11 cellular contexts compared by ENCODE assay signal in the genomic region with DNA sequence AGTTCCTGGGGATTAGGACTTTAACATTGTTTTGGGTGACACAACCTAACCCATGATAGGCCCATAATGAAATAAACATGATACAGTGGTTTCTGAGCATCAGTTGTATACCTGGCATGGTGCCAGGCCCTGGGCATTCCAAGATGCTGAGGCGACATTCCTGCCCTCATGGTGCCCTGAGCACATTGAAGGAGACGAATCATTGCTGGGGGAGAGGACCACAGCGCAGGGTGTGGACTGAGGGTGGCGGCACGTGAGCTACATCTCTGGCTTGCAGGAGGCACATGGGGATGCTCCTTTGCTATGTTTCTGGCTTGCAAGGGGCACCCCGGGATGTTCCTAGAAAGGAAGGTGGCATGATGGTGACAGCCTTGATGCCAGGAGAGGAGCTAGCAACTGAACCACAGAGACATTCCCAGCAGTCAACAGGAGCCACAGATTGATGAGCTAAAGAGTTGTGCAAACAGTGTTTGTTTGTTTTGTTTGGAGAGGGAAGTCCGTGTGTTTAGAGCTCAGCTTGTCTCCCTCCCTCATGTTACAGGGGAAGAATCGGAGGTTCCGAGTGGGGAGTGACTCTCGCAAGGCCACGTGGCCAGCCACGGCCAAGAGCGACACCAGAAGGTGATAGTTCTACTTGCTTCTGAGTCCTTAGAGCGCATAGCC.
DNase-seq lines count a peak whose midpoint lies in the region; ATAC-seq and TF ChIP-seq lines count a peak whose summit lies in the region.
"Had no signal": no experiment of that assay in that cellular context is flagged by ENCODE, and none has a peak within 500 bp of the region (broad histone marks: within the 10 kb centered on the region; RNA-seq: fewer than 3 reads in every experiment).

No MANE protein-coding gene starts in this region.

- peaks cover 0 to 29% (median 7%) of the 10 kb centered on the region in 7 donors for H3K4me1 Mint-ChIP-seq in naive thymus-derived CD4-positive, alpha-beta T cell
- peaks cover 38% of the 10 kb centered on the region for H3K4me1 Mint-ChIP-seq in neural progenitor cell

- H3K9ac ChIP-seq in endocrine pancreas (ENCODE audit: control insufficient read depth, insufficient read depth, low read length): no peak overlapping the region
- H3K9ac ChIP-seq in neural progenitor cell: no peak overlapping the region

- H3K79me2 ChIP-seq in neural progenitor cell (ENCODE audit: low read depth): no peaks in the 10 kb centered on the region

- H3K4me3 ChIP-seq in endocrine pancreas (ENCODE audit: control insufficient read depth, insufficient read depth, low read length): peak overlapping the region; percentile 32
- H3K4me3 ChIP-seq in naive thymus-derived CD4-positive, alpha-beta T cell (ENCODE audit: low read length): no peak overlapping the region
- H3K4me3 ChIP-seq in neural progenitor cell: no peak overlapping the region
- H3K4me3 ChIP-seq: SJCRH30, suprapubic skin had no signal

- H3K27me3 ChIP-seq in endocrine pancreas (ENCODE audit: control insufficient read depth, insufficient read depth, low read length) (no peaks in the 10 kb centered on the region), neural progenitor cell (no peaks in the 10 kb centered on the region)
- no peaks in the 10 kb centered on the region for H3K27me3 ChIP-seq in naive thymus-derived CD4-positive, alpha-beta T cell (ENCODE audit: control insufficient read depth in 2 of 2, insufficient read depth in 2 of 2, low read length in 2 of 2)
- H3K27me3 ChIP-seq: SJCRH30, suprapubic skin had no signal

- H3K36me3 Mint-ChIP-seq in naive thymus-derived CD4-positive, alpha-beta T cell: peaks cover 11 to 68% (median 42%) of the 10 kb centered on the region in 5 donors
- peaks cover 6% of the 10 kb centered on the region for H3K36me3 Mint-ChIP-seq in neural progenitor cell

- no peaks in the 10 kb centered on the region for H4K20me1 ChIP-seq in neural progenitor cell (ENCODE audit: low read depth)

- DNase-seq in H4 (ENCODE audit: low spot score) (peak; percentile 75), NCI-H460 (ENCODE audit: extremely low read depth, low read depth) (peak; percentile 35), renal cortical epithelial cell (ENCODE audit: low read depth) (peak; percentile 41), neural progenitor cell (ENCODE audit: low spot score) (no peak), SK-N-DZ (ENCODE audit: low spot score) (no peak)
- no peak for DNase-seq in activated CD4-positive, CD25-positive, alpha-beta regulatory T cell treated with anti-CD3 and anti-CD28 coated beads, Interleukin-2, amount 50 U/mL, for 72 hours
- DNase-seq in naive thymus-derived CD4-positive, alpha-beta T cell: no peak
- DNase-seq: left colon had no signal

- H3K36me3 ChIP-seq in endocrine pancreas (ENCODE audit: control insufficient read depth, insufficient read depth, low read length) (no peaks in the 10 kb centered on the region), neural progenitor cell (no peaks in the 10 kb centered on the region)
- H3K36me3 ChIP-seq in naive thymus-derived CD4-positive, alpha-beta T cell (ENCODE audit: control insufficient read depth in 2 of 3, insufficient read depth in 3 of 3, low read length in 3 of 3): peaks cover 0 to 33% (median 2%) of the 10 kb centered on the region in 3 experiments
- H3K36me3 ChIP-seq: SJCRH30 had no signal

- peaks cover 0 to 12% (median 4%) of the 10 kb centered on the region in 11 donors for H3K9me3 Mint-ChIP-seq in naive thymus-derived CD4-positive, alpha-beta T cell
- H3K9me3 Mint-ChIP-seq in neural progenitor cell: peaks cover 4% of the 10 kb centered on the region

- H3K4me2 ChIP-seq in neural progenitor cell: no peak overlapping the region

- POLR2A ChIA-PET in naive thymus-derived CD4-positive, alpha-beta T cell (lab: Charles Lee): no interaction called here

- no peak for ATAC-seq in naive thymus-derived CD4-positive, alpha-beta T cell
- ATAC-seq: left colon had no signal

- H3K9me3 ChIP-seq in endocrine pancreas (ENCODE audit: control insufficient read depth, low read length): no peaks in the 10 kb centered on the region
- H3K9me3 ChIP-seq in naive thymus-derived CD4-positive, alpha-beta T cell (ENCODE audit: control insufficient read depth in 2 of 3, low read length in 3 of 3): no peaks in the 10 kb centered on the region
- H3K9me3 ChIP-seq in neural progenitor cell (ENCODE audit: low read depth): no peaks in the 10 kb centered on the region
- H3K9me3 ChIP-seq: SJCRH30, suprapubic skin had no signal

- no peak overlapping the region for H3K27ac ChIP-seq in naive thymus-derived CD4-positive, alpha-beta T cell (ENCODE audit: low read depth, low read length)
- no peak overlapping the region for H3K27ac ChIP-seq in neural progenitor cell
- H3K27ac ChIP-seq: SJCRH30, suprapubic skin had no signal

- H3K4me3 Mint-ChIP-seq in naive thymus-derived CD4-positive, alpha-beta T cell: peak overlapping the region in 1 of 10 donors; percentile 2
- no peak overlapping the region for H3K4me3 Mint-ChIP-seq in neural progenitor cell

- no peak overlapping the region for H2AFZ ChIP-seq in neural progenitor cell (replicated peaks)

- CTCF ChIA-PET in naive thymus-derived CD4-positive, alpha-beta T cell (lab: Charles Lee): no interaction called here

- H3K27ac Mint-ChIP-seq in naive thymus-derived CD4-positive, alpha-beta T cell: no peak overlapping the region
- no peak overlapping the region for H3K27ac Mint-ChIP-seq in neural progenitor cell

- no peak for TF ChIP-seq CTCF in neural progenitor cell (IDR thresholded peaks at IDR 0.05)

- no peaks in the 10 kb centered on the region for H3K4me1 ChIP-seq in endocrine pancreas (ENCODE audit: control insufficient read depth, insufficient read depth, low read length)
- no peaks in the 10 kb centered on the region for H3K4me1 ChIP-seq in naive thymus-derived CD4-positive, alpha-beta T cell (ENCODE audit: control insufficient read depth in 2 of 2, insufficient read depth in 2 of 2, low read length in 2 of 2)
- H3K4me1 ChIP-seq in neural progenitor cell: no peaks in the 10 kb centered on the region
- H3K4me1 ChIP-seq: SJCRH30, suprapubic skin had no signal

- intact Hi-C loops in naive thymus-derived CD4-positive, alpha-beta T cell (cut with micrococcal nuclease): no loop called here

- no peaks in the 10 kb centered on the region for H3K27me3 Mint-ChIP-seq in naive thymus-derived CD4-positive, alpha-beta T cell
- H3K27me3 Mint-ChIP-seq in neural progenitor cell (ENCODE audit: insufficient read depth, low read depth): peaks cover 10% of the 10 kb centered on the region

- H3F3A ChIP-seq in neural progenitor cell (ENCODE audit: low read depth): no peaks in the 10 kb centered on the region

Comparison
In these comparisons a context has a peak if more than half of its experiments do, and no peak if none do; other contexts are left out.
1. DNase-seq: peak in H4 (single experiment), NCI-H460 (single experiment) and renal cortical epithelial cell (single experiment); none in activated CD4-positive, CD25-positive, alpha-beta regulatory T cell treated with anti-CD3 and anti-CD28 coated beads, Interleukin-2, amount 50 U/mL, for 72 hours (single experiment), naive thymus-derived CD4-positive, alpha-beta T cell (0 of 9), neural progenitor cell (single experiment) and SK-N-DZ (single experiment).